ENCODE assay signal across 8 cellular contexts in genomic region chr15:73908030-73908821, GRCh38. TPM values are rescaled to one million over a fixed set of nuclear protein-coding genes. Genes with fewer than 3 reads are reported as not detected.
A peak's percentile ranks its signal among the peaks of the same experiment; 100 is the strongest.
DNase-seq lines count a peak whose midpoint lies in the region; ATAC-seq and TF ChIP-seq lines count a peak whose summit lies in the region.

No MANE protein-coding gene starts in this region.

- H3K9me3 ChIP-seq in right cardiac atrium (ENCODE audit: control insufficient read depth, low read length), result no peaks in the 10 kb centered on the region
- no peaks in the 10 kb centered on the region for H3K9me3 ChIP-seq in sigmoid colon

- intact Hi-C loops in right cardiac atrium (cut with DNase I), result loop anchor here in 3 of 4 donors (5.0 to 10.0 kb wide), 3 partner anchors 36 to 201 kb away; partner anchors contain the start of gene TBC1D21 (in 1 of the 3)
- intact Hi-C loops in sigmoid colon (cut with DNase I), result loop anchor here (10.0 kb wide), 2 partner anchors 153 to 203 kb away; partner anchors contain the start of gene INSYN1

- 6% methylated on average over 7 of the region's 7 CpGs for WGBS in right cardiac atrium
- WGBS in sigmoid colon, 2 donors, result 12 to 17% methylated on average over 7 of the region's 7 CpGs

- peak; percentile 78 to 92 (median 82) for TF ChIP-seq CTCF in sigmoid colon (IDR thresholded peaks at IDR 0.05)

- DNase-seq in Ammon's horn (ENCODE audit: low spot score) (peak; percentile 88), MV-4-11 (lab: John Stamatoyannopoulos, UW) (peak; percentile 56), T-helper 2 cell (peak; percentile 28 to 68 (median 54)), amniotic epithelial cell (ENCODE audit: low read depth) (peak; percentile 57), right cardiac atrium (peak; percentile 80 to 96 (median 93)), sigmoid colon (peak; percentile 87), amniotic stem cell (lab: John Stamatoyannopoulos, UW) (no peak)

- H3K4me3 ChIP-seq in right cardiac atrium (ENCODE audit: low read length) (no peak overlapping the region), sigmoid colon (no peak overlapping the region)

- TF ChIP-seq POLR2A in sigmoid colon (IDR thresholded peaks at IDR 0.05), result no peak

- H3K27me3 ChIP-seq in right cardiac atrium (ENCODE audit: control insufficient read depth, insufficient read depth) (no peaks in the 10 kb centered on the region), sigmoid colon (no peaks in the 10 kb centered on the region)

- no peaks in the 10 kb centered on the region for H3K36me3 ChIP-seq in sigmoid colon

- no peak for TF ChIP-seq EP300 in sigmoid colon (IDR thresholded peaks at IDR 0.05)

- H3K4me1 ChIP-seq in right cardiac atrium (ENCODE audit: control insufficient read depth, insufficient read depth, low read length) (no peaks in the 10 kb centered on the region), sigmoid colon (no peaks in the 10 kb centered on the region)

- peak; percentile 58 for ATAC-seq in GM19328 (IDR thresholded peaks at IDR 0.05; ENCODE audit: unreplicated experiment)
- ATAC-seq in right cardiac atrium, result peak; percentile 94 to 96

- H3K27ac ChIP-seq in right cardiac atrium (ENCODE audit: low read length), result no peak overlapping the region
- H3K27ac ChIP-seq in sigmoid colon, result no peak overlapping the region

RNA-seq across cellular contexts. Expression of gene LOXL1, which starts 18.0 kb away (rescaled TPM):
- total RNA-seq in right cardiac atrium (10 to 100 TPM; 17.4 to 41.0 (median 18.6) TPM), sigmoid colon (10 to 100 TPM in 3 of 4 donors, 1 to 10 TPM in 1; 7.6 to 27.7 (median 14.6) TPM)
- polyA plus RNA-seq in right cardiac atrium (29.8 TPM), sigmoid colon (1 to 10 TPM in 2 of 3 donors, not detected in 1; 3.0 to 7.4 TPM)

RNA-seq across cellular contexts. Expression of gene TBC1D21, which starts 34.9 kb away (rescaled TPM):
- total RNA-seq in right cardiac atrium (not detected), sigmoid colon (not detected)
- polyA plus RNA-seq in right cardiac atrium (not detected), sigmoid colon (not detected)
